22 cellular contexts compared by ENCODE assay signal in genomic region chr10:27500886-27501285, GRCh38.
"Had no signal": no experiment of that assay in that cellular context is flagged by ENCODE, and none has a peak within 500 bp of the region (broad histone marks: within the 10 kb centered on the region; RNA-seq: fewer than 3 reads in every experiment).

No MANE protein-coding gene starts in this region.

- DNase-seq: effector CD4-positive, alpha-beta T cell; endodermal cell; foreskin melanocyte; head of caudate nucleus; left colon; left ventricle myocardium superior; mucosa of descending colon; naive thymus-derived CD8-positive, alpha-beta T cell; psoas muscle; retina; right lobe of liver; stimulated activated CD4-positive, alpha-beta T cell treated with anti-CD3 and anti-CD28 coated beads, Interleukin-2, amount 100 ng/mL, for 24 hours; stimulated activated CD4-positive, alpha-beta T cell treated with anti-CD3 and anti-CD28 coated beads, Interleukin-4, amount 100 ng/mL, for 4 hours; stimulated activated naive B cell treated with anti-CD40 and anti-IgM and Interleukin-4, amounts not matched to agents 10 μg/mL and 1 μg/mL and 100 μg/mL, for 72 hours; stimulated activated naive CD8-positive, alpha-beta T cell treated with anti-CD3 and anti-CD28 coated beads, Interleukin-15, amount 100 ng/mL, for 72 hours; trophoblast cell had no signal

- H3K4me3 ChIP-seq: coronary artery, hepatocyte, lung, mucosa of descending colon, psoas muscle, right lobe of liver, thoracic aorta had no signal

- H2AFZ ChIP-seq: hepatocyte had no signal

- H3K9me3 ChIP-seq: mucosa of descending colon, neutrophil, psoas muscle, right lobe of liver, thoracic aorta had no signal

- H3K27ac ChIP-seq: coronary artery, hepatocyte, neutrophil, psoas muscle, right lobe of liver, thoracic aorta had no signal

- FAIRE-seq: endothelial cell of umbilical vein had no signal

- H3K4me2 ChIP-seq: hepatocyte had no signal

- H3K27me3 ChIP-seq: hepatocyte, neutrophil, right lobe of liver had no signal

- H3K36me3 ChIP-seq: neutrophil, right lobe of liver, thoracic aorta had no signal
